8 cellular contexts compared by ENCODE assay signal in the genomic region with DNA sequence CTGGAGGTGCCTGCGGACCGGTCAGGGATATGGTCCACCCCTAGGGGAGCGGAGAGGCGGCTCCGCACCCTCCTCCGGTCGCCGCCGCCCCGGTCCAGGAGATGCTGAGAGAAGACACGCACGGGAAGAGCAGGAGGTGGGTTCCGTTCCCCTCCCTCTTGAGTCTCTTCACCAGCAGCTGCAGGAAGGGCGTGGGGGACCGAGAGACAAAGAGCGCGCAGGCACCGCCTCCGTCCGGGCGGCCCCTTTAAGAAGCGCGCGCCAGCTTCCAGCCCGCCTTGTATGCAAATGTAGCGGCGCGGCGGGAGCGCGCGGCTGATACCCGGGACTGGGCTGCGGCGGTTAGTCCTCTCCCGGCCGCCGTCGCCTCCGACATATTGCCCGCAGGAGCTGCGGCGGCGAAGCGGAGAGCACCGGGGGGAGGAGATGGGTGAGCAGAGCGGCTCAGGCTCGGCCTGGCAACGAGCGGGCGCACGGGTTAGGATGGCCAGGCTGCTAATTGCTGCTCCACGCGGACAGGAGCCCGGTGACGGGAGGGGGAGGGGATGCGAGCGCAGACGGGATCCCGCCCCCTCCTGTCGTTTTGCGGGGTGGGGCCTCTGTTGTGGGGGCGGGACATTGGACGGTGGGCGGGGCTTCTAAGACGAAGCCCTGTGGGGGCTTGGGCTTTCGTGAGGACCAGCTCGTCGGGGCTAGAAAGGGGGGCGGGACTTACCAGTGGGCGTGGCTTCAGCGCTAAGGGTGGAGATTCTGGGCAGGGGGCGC. TPM values are rescaled to one million over a fixed set of nuclear protein-coding genes. Genes with fewer than 3 reads are reported as not detected.
DNase-seq lines count a peak whose midpoint lies in the region; ATAC-seq, FAIRE-seq and TF ChIP-seq lines count a peak whose summit lies in the region.

A gene (plus strand): TSS at position 318 of the 765 bp plus-strand sequence. CDS start 109 bp downstream, at position 427.

- peaks cover 18% of the 10 kb centered on the region for H3K36me3 Mint-ChIP-seq in endodermal cell (ENCODE audit: low read depth)

- 0% methylated on average over 34 to 73 of the region's 73 CpGs for WGBS in endodermal cell (ENCODE audit: insufficient coverage in 1 of 2, insufficient read length in 1 of 2), 2 experiments
- 1 to 2% methylated on average over 36 to 46 of the region's 73 CpGs for WGBS in mesodermal cell (ENCODE audit: insufficient coverage in 2 of 2), 2 experiments

- TF ChIP-seq CTCF in D721Med (IDR thresholded peaks at IDR 0.05; ENCODE audit: insufficient read depth, missing control alignments) (peak; percentile 35), OCI-LY1 (IDR thresholded peaks at IDR 0.05; ENCODE audit: low read length) (no peak), endodermal cell (conservative IDR thresholded peaks at IDR 0.05) (peak; percentile 60)

- H3K27ac ChIP-seq in OCI-LY1 (ENCODE audit: low read depth, low read length, poor library complexity, severe bottlenecking) (peak within 1 kb of the TSS; percentile 80), endodermal cell (ENCODE audit: low read depth, low read length) (peak within 1 kb of the TSS; percentile 93), mesodermal cell (ENCODE audit: low read depth, low read length, severe bottlenecking) (peak within 1 kb of the TSS; percentile 95)

- peaks cover 28% of the 10 kb centered on the region for H3K4me1 Mint-ChIP-seq in endodermal cell

- no peaks in the 10 kb centered on the region for H3K27me3 Mint-ChIP-seq in endodermal cell (ENCODE audit: insufficient read depth)

- H3K79me2 ChIP-seq in OCI-LY1 (ENCODE audit: insufficient read depth, low read length), result peaks cover 7% of the 10 kb centered on the region; the same call in 1 of the 2 replicates

- no peak for FAIRE-seq in D721Med (lab: Jason Lieb, UNC)

- H3K4me3 Mint-ChIP-seq in endodermal cell, result peak within 1 kb of the TSS; percentile 85

- H4K20me1 ChIP-seq in OCI-LY1 (ENCODE audit: insufficient read depth, low read length), result no peaks in the 10 kb centered on the region

- no peaks in the 10 kb centered on the region for H3K9me3 Mint-ChIP-seq in endodermal cell

- DNase-seq in D721Med (ENCODE audit: insufficient read length, low spot score), result peak; percentile 79
- DNase-seq in HuH-7 (ENCODE audit: low spot score), result peak; percentile 85
- peak; percentile 76 for DNase-seq in activated CD8-positive, alpha-beta memory T cell treated with anti-CD3 and anti-CD28 coated beads, Interleukin-2, amount 50 U/mL, for 24 hours (ENCODE audit: extremely low read depth)
- DNase-seq in endodermal cell, result peak; percentile 99
- peak; percentile 85 to 89 for DNase-seq in stimulated activated CD8-positive, alpha-beta memory T cell treated with anti-CD3 and anti-CD28 coated beads, Interleukin-15, amount 100 ng/mL, for 4 hours (ENCODE audit: low read depth in 2 of 2)

- ATAC-seq in GM21515 (IDR thresholded peaks at IDR 0.05; ENCODE audit: unreplicated experiment), result peak; percentile 80

- H3K4me1 ChIP-seq in OCI-LY1 (ENCODE audit: insufficient read depth, low read length, severe bottlenecking) (peaks cover 24% of the 10 kb centered on the region), endodermal cell (ENCODE audit: control insufficient read depth, insufficient read depth, low read length) (peaks cover 14% of the 10 kb centered on the region), mesodermal cell (ENCODE audit: control insufficient read depth, insufficient read depth, low read length, poor library complexity, severe bottlenecking) (peaks cover 15% of the 10 kb centered on the region)

- H3K27me3 ChIP-seq in OCI-LY1 (ENCODE audit: insufficient read depth, low read length) (no peaks in the 10 kb centered on the region), endodermal cell (ENCODE audit: control insufficient read depth, insufficient read depth, low read length, poor library complexity, severe bottlenecking) (no peaks in the 10 kb centered on the region)

- no peaks in the 10 kb centered on the region for H3K9me3 ChIP-seq in OCI-LY1 (ENCODE audit: low read length)
- H3K9me3 ChIP-seq in endodermal cell (ENCODE audit: control insufficient read depth, low read length), result no peaks in the 10 kb centered on the region
- H3K9me3 ChIP-seq in mesodermal cell (ENCODE audit: control insufficient read depth, low read length), result peaks cover 5% of the 10 kb centered on the region

- peak within 1 kb of the TSS; percentile 80 for H3K4me2 ChIP-seq in OCI-LY1 (ENCODE audit: low read length)

- H3F3A ChIP-seq in OCI-LY1 (ENCODE audit: insufficient read depth, low read length), result no peaks in the 10 kb centered on the region

- H3K27ac Mint-ChIP-seq in endodermal cell, result peak within 1 kb of the TSS; percentile 93

- no peak within 1 kb of the TSS for H2AFZ ChIP-seq in OCI-LY1 (ENCODE audit: low read length)

- H3K36me3 ChIP-seq in OCI-LY1 (ENCODE audit: insufficient read depth, low read length) (peaks cover 25% of the 10 kb centered on the region), endodermal cell (ENCODE audit: control insufficient read depth, insufficient read depth, low read length) (peaks cover 20% of the 10 kb centered on the region), mesodermal cell (ENCODE audit: control insufficient read depth, insufficient read depth, low read length) (peaks cover 25% of the 10 kb centered on the region)

- no peaks in the 10 kb centered on the region for H3K9me2 ChIP-seq in OCI-LY1 (ENCODE audit: low read depth, low read length)

- H3K4me3 ChIP-seq in OCI-LY1 (ENCODE audit: low read depth, low read length, poor library complexity, severe bottlenecking) (peak within 1 kb of the TSS; percentile 73), endodermal cell (ENCODE audit: low read length) (peak within 1 kb of the TSS; percentile 87), mesodermal cell (ENCODE audit: extremely low read depth, insufficient read depth, low read length, poor library complexity, severe bottlenecking) (peak within 1 kb of the TSS; percentile 64)

- H3K9ac ChIP-seq in OCI-LY1 (ENCODE audit: low read length) (peak within 1 kb of the TSS; percentile 80), endodermal cell (ENCODE audit: extremely low read depth, low read length, poor library complexity, severe bottlenecking) (peak within 1 kb of the TSS; percentile 68)

RNA-seq across cellular contexts. Expression of the gene that starts here (rescaled TPM):
- 10 to 100 TPM; 11.0 to 20.3 TPM for total RNA-seq in endodermal cell
- polyA plus RNA-seq in endodermal cell (2013, experiment 1 of 2), result 26.6 TPM
- polyA plus RNA-seq in endodermal cell (2013, experiment 2 of 2), result 25.9 TPM
- polyA plus RNA-seq in mesodermal cell (2013, experiment 1 of 2), result 24.9 TPM
- polyA plus RNA-seq in mesodermal cell (2013, experiment 2 of 2), result 22.8 TPM

Comparison
In these comparisons a context has a peak if more than half of its experiments do, and no peak if none do; other contexts are left out.
1. Peak in every context shown above with its lines: DNase-seq, ATAC-seq, H3K4me3 ChIP-seq and H3K27ac ChIP-seq.